In genomic region chr10:133309111-133309719, GRCh38 we compare ENCODE assay signal across 8 cellular contexts.
DNase-seq lines count a peak whose midpoint lies in the region; ATAC-seq and TF ChIP-seq lines count a peak whose summit lies in the region.

No MANE protein-coding gene starts in this region.

- ATAC-seq in GM18517 (IDR thresholded peaks at IDR 0.05; ENCODE audit: unreplicated experiment) (peak; percentile 83), HG03060 (IDR thresholded peaks at IDR 0.05; ENCODE audit: low read depth, unreplicated experiment) (peak; percentile 43)

- TF ChIP-seq CTCF in 22Rv1 (IDR thresholded peaks at IDR 0.05) = peak; percentile 46

- peak overlapping the region; percentile 92 for H3K27ac ChIP-seq in 22Rv1

- peak; percentile 69 for DNase-seq in NCI-H2171 (lab: John Stamatoyannopoulos, UW)
- DNase-seq in activated CD4-positive, CD25-positive, alpha-beta regulatory T cell (lab: John Stamatoyannopoulos, UW) = peak; percentile 86 to 94 (median 90)
- DNase-seq in central memory CD4-positive, alpha-beta T cell = peak; percentile 93
- peak; percentile 97 for DNase-seq in islet precursor cell
- peak; percentile 89 to 96 (median 90) for DNase-seq in stimulated activated CD4-positive, alpha-beta T cell treated with anti-CD3 and anti-CD28 coated beads, Interleukin-12 subunit alpha, Interleukin-12 subunit beta, amount 100 ng/mL, for 48 hours (ENCODE audit: low read depth in 2 of 3, low spot score in 1 of 3)

Comparison
In these comparisons a context has a peak if more than half of its experiments do, and no peak if none do; other contexts are left out.
1. Peak in every context shown above with its lines: DNase-seq, ATAC-seq and H3K27ac ChIP-seq.